Comparison of ENCODE assay signal across 1 cellular context in genomic region chr2:118089015-118089800, GRCh38.
TF ChIP-seq lines count a peak whose summit lies in the region.

No MANE protein-coding gene starts in this region.

TF ChIP-seq in K562, 482 proteins besides CTCF, POLR2A, EP300 and RAD21 (continued from another document):
- TF ChIP-seq MNT (conservative IDR thresholded peaks at IDR 0.05) (0 out of 4 replicates have a peak, but pooled peaks of 1 of the 2 experiments have one; percentile 25), MTA2 (IDR thresholded peaks at IDR 0.05; ENCODE audit: low read depth) (no peak), ARNT (IDR thresholded peaks at IDR 0.05) (no peak), ARID3B (CRISPR knock-in tag; IDR thresholded peaks at IDR 0.05; ENCODE audit: borderline replicate concordance) (no peak), FOXO4 (CRISPR knock-in tag; IDR thresholded peaks at IDR 0.05) (no peak), ZFP36 (IDR thresholded peaks at IDR 0.05; ENCODE audit: low read depth, low read length, partially characterized antibody) (peak; percentile 12), CEBPB (tag; IDR thresholded peaks at IDR 0.05) (peak; percentile 57), TBP (optimal IDR thresholded peaks at IDR 0.05; ENCODE audit: low read depth, low read length) (peak; percentile 17)
